ENCODE assay signal across 10 cellular contexts in the genomic region with DNA sequence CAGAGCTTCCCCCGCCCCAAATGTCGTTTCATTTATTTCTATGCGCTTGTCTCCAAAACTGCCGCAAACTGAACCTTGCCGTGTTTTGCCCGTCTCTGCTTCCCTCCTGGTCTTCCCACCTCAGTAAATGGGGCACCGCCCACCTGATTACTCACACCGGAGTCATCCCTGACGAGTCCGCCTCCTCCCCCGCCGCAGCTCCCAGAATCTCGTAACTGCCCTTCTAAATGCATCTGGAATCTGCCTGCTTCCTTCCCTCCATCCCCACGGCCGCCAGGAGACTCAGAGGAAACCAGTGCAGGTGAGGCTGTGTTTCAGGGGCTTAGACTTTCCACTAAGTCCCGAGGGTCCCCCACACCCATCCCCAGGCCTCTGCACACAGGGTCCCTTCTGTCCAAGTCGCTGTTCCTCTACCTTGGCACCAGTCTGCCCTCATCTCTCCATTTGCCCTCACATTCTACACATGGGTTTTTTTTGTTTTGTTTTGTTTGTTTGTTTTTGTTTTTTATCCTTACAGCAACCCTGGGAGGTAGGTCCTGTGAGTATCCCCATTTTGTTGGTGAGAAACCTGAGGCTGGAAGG.
A peak's percentile ranks its signal among the peaks of the same experiment; 100 is the strongest.
DNase-seq lines count a peak whose midpoint lies in the region; ATAC-seq, FAIRE-seq and TF ChIP-seq lines count a peak whose summit lies in the region.
"Had no signal": no experiment of that assay in that cellular context is flagged by ENCODE, and none has a peak within 500 bp of the region (broad histone marks: within the 10 kb centered on the region; RNA-seq: fewer than 3 reads in every experiment).

No MANE protein-coding gene starts in this region.

- under 1% methylated on average over 13 of the region's 17 CpGs for WGBS in K562 (ENCODE audit: insufficient coverage, low coverage, missing lambda C conversion rate)
- 21 to 25% methylated on average over 17 of the region's 17 CpGs for WGBS in aorta, 2 donors

- peaks cover 2% of the 10 kb centered on the region for H3K9me1 ChIP-seq in K562 (ENCODE audit: control insufficient read depth, insufficient read depth, low read length)

- H3K79me2 ChIP-seq in K562 (ENCODE audit: control insufficient read depth, insufficient read depth, low read length) = no peaks in the 10 kb centered on the region

- no peak overlapping the region for H3K4me2 ChIP-seq in K562 (ENCODE audit: insufficient read depth, low read length)

- ATAC-seq in K562 (no peak), HG03432 (IDR thresholded peaks at IDR 0.05; ENCODE audit: unreplicated experiment) (no peak), aorta (ENCODE audit: low FRiP score) (no peak)
- ATAC-seq: activated naive CD4-positive, alpha-beta T cell treated with anti-CD3 and anti-CD28 coated beads, Interleukin-2, amount 50 U/mL, for 72 hours had no signal

- H3K4me3 ChIP-seq in K562 (no peak overlapping the region), aorta (ENCODE audit: low read length in 2 of 2) (no peak overlapping the region)
- H3K4me3 ChIP-seq: vagina had no signal

- FAIRE-seq in K562 (lab: Jason Lieb, UNC) = no peak

- no peak for TF ChIP-seq CTCF in K562 (IDR thresholded peaks at IDR 0.05 in 2 of 3, conservative IDR thresholded peaks at IDR 0.05 in 1 of 3; ENCODE audit: insufficient read depth in 2 of 3, low read depth in 1 of 3, low read length in 3 of 3)

- in situ Hi-C loops in Caki2 (cut with HindIII; ENCODE audit: low pct_unique_long_range_greater_than_20kb, low sequenced_read_pairs) = no loop called here
- in situ Hi-C loops in K562 (cut with MboI) = no loop called here

- CTCF ChIA-PET in K562 (lab: Yijun Ruan, JAX; ENCODE audit: low intra/inter-chr PET ratio) = no interaction called here

- no peaks in the 10 kb centered on the region; a peak in 1 of 5 replicates for H3K4me1 ChIP-seq in K562 (replicated peaks in 1 of 2; ENCODE audit: control insufficient read depth in 2 of 2, insufficient read depth in 2 of 2, low read length in 2 of 2)
- H3K4me1 ChIP-seq in aorta (ENCODE audit: control insufficient read depth in 1 of 2, insufficient read depth in 2 of 2, low read length in 2 of 2) = no peaks in the 10 kb centered on the region

- H4K20me1 ChIP-seq in K562 (replicated peaks; ENCODE audit: control insufficient read depth, insufficient read depth, low read length) = no peaks in the 10 kb centered on the region

- no peaks in the 10 kb centered on the region for H3K36me3 ChIP-seq in K562 (ENCODE audit: control insufficient read depth, insufficient read depth, low read length)
- no peaks in the 10 kb centered on the region for H3K36me3 ChIP-seq in aorta (ENCODE audit: control insufficient read depth in 1 of 2, insufficient read depth in 2 of 2, low read length in 1 of 2)
- H3K36me3 ChIP-seq: vagina had no signal

- H3K27me3 ChIP-seq in K562 (ENCODE audit: control insufficient read depth in 2 of 2, insufficient read depth in 2 of 2, low read length in 2 of 2) = peaks cover 0 to 36% of the 10 kb centered on the region in 2 experiments; a peak in 3 of 5 replicates
- H3K27me3 ChIP-seq in aorta (ENCODE audit: control insufficient read depth in 1 of 2, insufficient read depth in 2 of 2, low read length in 1 of 2) = no peaks in the 10 kb centered on the region
- H3K27me3 ChIP-seq: vagina had no signal

- POLR2A ChIA-PET in K562 (lab: Yijun Ruan, JAX) = no interaction called here

- no peak for TF ChIP-seq POLR2A in K562 (conservative IDR thresholded peaks at IDR 0.05)

- H3K9me3 ChIP-seq in K562 (replicated peaks; ENCODE audit: control insufficient read depth, insufficient read depth, low read depth, low read length) = no peaks in the 10 kb centered on the region
- peaks cover 1% of the 10 kb centered on the region for H3K9me3 ChIP-seq in aorta (ENCODE audit: control insufficient read depth, low read length)
- H3K9me3 ChIP-seq: vagina had no signal

- TF ChIP-seq EP300 in K562 (IDR thresholded peaks at IDR 0.05; ENCODE audit: low read length) = no peak

- BruUV-seq in K562 (replicated peaks; lab: Mats Ljungman, UMichigan) = no TSS peak

- intact Hi-C loops in K562 (cut with micrococcal nuclease) (no loop called here), aorta (cut with DNase I) (no loop called here)

- no peak overlapping the region for H3K27ac ChIP-seq in K562 (ENCODE audit: extremely low read depth, low read depth, low read length)
- no peak overlapping the region for H3K27ac ChIP-seq in aorta (ENCODE audit: low read depth in 1 of 2, low read length in 2 of 2)
- H3K27ac ChIP-seq: vagina had no signal

- no peak overlapping the region for H3K9ac ChIP-seq in K562 (ENCODE audit: insufficient read depth in 1 of 2, low read depth in 2 of 2, low read length in 2 of 2)

- no peak overlapping the region for H2AFZ ChIP-seq in K562 (ENCODE audit: low read depth, low read length)

- DNase-seq in Caki2 (ENCODE audit: low read depth) (peak; percentile 59), HT-29 (ENCODE audit: low spot score) (peak; percentile 25), K562 (ENCODE audit: extremely low read depth in 1 of 4, low spot score in 3 of 4) (peak; percentile 21 to 43 (median 40)), kidney glomerular epithelial cell (lab: John Stamatoyannopoulos, UW) (peak; percentile 58), NCI-H82 treated with DMSO at 0.1 percent for 48 hours (lab: John Stamatoyannopoulos, UW; ENCODE audit: unreplicated experiment) (no peak), NCI-H128 (lab: John Stamatoyannopoulos, UW; ENCODE audit: unreplicated experiment) (no peak), aorta (no peak)

- TF ChIP-seq RAD21 in K562 (CRISPR knock-in tag; conservative IDR thresholded peaks at IDR 0.05 in 1 of 2, IDR thresholded peaks at IDR 0.05 in 1 of 2) = no peak

TF ChIP-seq in K562, 482 proteins besides CTCF, POLR2A, EP300 and RAD21:
- TF ChIP-seq JUN (IDR thresholded peaks at IDR 0.05; ENCODE audit: borderline replicate concordance, low read depth, low read length) = peak; percentile 63
- no peak for TF ChIP-seq JUN (CRISPR knock-in tag; IDR thresholded peaks at IDR 0.05; ENCODE audit: borderline replicate concordance)
- TF ChIP-seq JUND (IDR thresholded peaks at IDR 0.05; ENCODE audit: borderline replicate concordance, low read depth, low read length) = peak; percentile 58; the same call in 1 of the 2 replicates
- TF ChIP-seq JUND (tag; IDR thresholded peaks at IDR 0.05; ENCODE audit: borderline replicate concordance, low read depth, low read length) = no peak; the same call in 2 of the 3 replicates
- TF ChIP-seq FOSL1 (tag; conservative IDR thresholded peaks at IDR 0.05) = peak; percentile 81
- TF ChIP-seq, protein P1, sequence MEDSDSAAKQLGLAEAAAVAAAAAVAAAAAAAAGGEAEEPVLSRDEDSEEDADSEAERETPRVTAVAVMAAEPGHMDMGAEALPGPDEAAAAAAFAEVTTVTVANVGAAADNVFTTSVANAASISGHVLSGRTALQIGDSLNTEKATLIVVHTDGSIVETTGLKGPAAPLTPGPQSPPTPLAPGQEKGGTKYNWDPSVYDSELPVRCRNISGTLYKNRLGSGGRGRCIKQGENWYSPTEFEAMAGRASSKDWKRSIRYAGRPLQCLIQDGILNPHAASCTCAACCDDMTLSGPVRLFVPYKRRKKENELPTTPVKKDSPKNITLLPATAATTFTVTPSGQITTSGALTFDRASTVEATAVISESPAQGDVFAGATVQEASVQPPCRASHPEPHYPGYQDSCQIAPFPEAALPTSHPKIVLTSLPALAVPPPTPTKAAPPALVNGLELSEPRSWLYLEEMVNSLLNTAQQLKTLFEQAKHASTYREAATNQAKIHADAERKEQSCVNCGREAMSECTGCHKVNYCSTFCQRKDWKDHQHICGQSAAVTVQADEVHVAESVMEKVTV (CRISPR knock-in tag; IDR thresholded peaks at IDR 0.05) = no peak
- TF ChIP-seq, protein P2, sequence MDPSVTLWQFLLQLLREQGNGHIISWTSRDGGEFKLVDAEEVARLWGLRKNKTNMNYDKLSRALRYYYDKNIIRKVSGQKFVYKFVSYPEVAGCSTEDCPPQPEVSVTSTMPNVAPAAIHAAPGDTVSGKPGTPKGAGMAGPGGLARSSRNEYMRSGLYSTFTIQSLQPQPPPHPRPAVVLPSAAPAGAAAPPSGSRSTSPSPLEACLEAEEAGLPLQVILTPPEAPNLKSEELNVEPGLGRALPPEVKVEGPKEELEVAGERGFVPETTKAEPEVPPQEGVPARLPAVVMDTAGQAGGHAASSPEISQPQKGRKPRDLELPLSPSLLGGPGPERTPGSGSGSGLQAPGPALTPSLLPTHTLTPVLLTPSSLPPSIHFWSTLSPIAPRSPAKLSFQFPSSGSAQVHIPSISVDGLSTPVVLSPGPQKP (CRISPR knock-in tag; IDR thresholded peaks at IDR 0.05) = no peak
- TF ChIP-seq ZNF263 (CRISPR knock-in tag; IDR thresholded peaks at IDR 0.05; ENCODE audit: borderline replicate concordance) = peak; percentile 81
- TF ChIP-seq, protein P3, sequence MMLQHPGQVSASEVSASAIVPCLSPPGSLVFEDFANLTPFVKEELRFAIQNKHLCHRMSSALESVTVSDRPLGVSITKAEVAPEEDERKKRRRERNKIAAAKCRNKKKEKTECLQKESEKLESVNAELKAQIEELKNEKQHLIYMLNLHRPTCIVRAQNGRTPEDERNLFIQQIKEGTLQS (IDR thresholded peaks at IDR 0.05) = peak; percentile 54; the same call in 1 of the 2 replicates
- TF ChIP-seq, protein P3 (CRISPR knock-in tag; conservative IDR thresholded peaks at IDR 0.05) = no peak
- peak; percentile 33; the same call in 1 of the 2 replicates for TF ChIP-seq ARID1B (IDR thresholded peaks at IDR 0.05)
- peak; percentile 74 for TF ChIP-seq EGR1 (conservative IDR thresholded peaks at IDR 0.05)

Comparison
In these comparisons a context has a peak if more than half of its experiments do, and no peak if none do; other contexts are left out.
1. DNase-seq: peak in Caki2 (single experiment), HT-29 (single experiment), K562 (4 of 4) and kidney glomerular epithelial cell (single experiment); none in NCI-H82 treated with DMSO at 0.1 percent for 48 hours (single experiment), NCI-H128 (single experiment) and aorta (0 of 2).